ENCODE assay signal across 14 cellular contexts in genomic region chr4:40247350-40247749, GRCh38. TPM values are rescaled to one million over a fixed set of nuclear protein-coding genes. Genes with fewer than 3 reads are reported as not detected.
DNase-seq lines count a peak whose midpoint lies in the region; ATAC-seq lines count a peak whose summit lies in the region.
"Had no signal": no experiment of that assay in that cellular context is flagged by ENCODE, and none has a peak within 500 bp of the region (broad histone marks: within the 10 kb centered on the region; RNA-seq: fewer than 3 reads in every experiment).

No MANE protein-coding gene starts in this region.

- H3K27ac Mint-ChIP-seq in activated naive CD4-positive, alpha-beta T cell treated with anti-CD3 and anti-CD28 coated beads for 36 hours = peak overlapping the region; percentile 81
- peak overlapping the region; percentile 38 for H3K27ac Mint-ChIP-seq in stimulated activated memory B cell treated with anti-CD40 and anti-IgM and Interleukin-4, amounts not matched to agents 10 μg/mL and 1 μg/mL and 100 μg/mL, for 72 hours

- CTCF ChIA-PET in activated naive CD4-positive, alpha-beta T cell treated with anti-CD3 and anti-CD28 coated beads for 36 hours (lab: Charles Lee) = interaction anchor here (1.0 to 1.4 kb wide), 5 partner anchors 9 to 78 kb away, joined by 3 to 4 read pairs (median 3); no protein-coding TSS in a partner anchor

- H3K4me1 Mint-ChIP-seq in activated naive CD4-positive, alpha-beta T cell treated with anti-CD3 and anti-CD28 coated beads for 36 hours (ENCODE audit: low read depth) = peaks cover 86% of the 10 kb centered on the region
- H3K4me1 Mint-ChIP-seq in stimulated activated memory B cell treated with anti-CD40 and anti-IgM and Interleukin-4, amounts not matched to agents 10 μg/mL and 1 μg/mL and 100 μg/mL, for 72 hours = peaks cover 60% of the 10 kb centered on the region

- intact Hi-C loops in activated naive CD4-positive, alpha-beta T cell treated with anti-CD3 and anti-CD28 coated beads for 36 hours (cut with micrococcal nuclease) = no loop called here

- peak; percentile 93 for DNase-seq in Jurkat, Clone E6-1 (ENCODE audit: low read depth, low spot score)
- DNase-seq in T-helper 2 cell (peak in 3 of 5 experiments; percentile 55 to 89 (median 68)), foreskin melanocyte (no peak), AG20443 (ENCODE audit: low spot score) (no peak)
- peak; percentile 69 for DNase-seq in activated naive CD4-positive, alpha-beta T cell treated with anti-CD3 and anti-CD28 coated beads for 36 hours
- DNase-seq: DMS 273 treated with DMSO at 0.1 percent for 48 hours, NCI-H2081 treated with DMSO at 0.1 percent for 48 hours, PC-9 had no signal

- H3K4me3 Mint-ChIP-seq in activated naive CD4-positive, alpha-beta T cell treated with anti-CD3 and anti-CD28 coated beads for 36 hours = no peak overlapping the region
- H3K4me3 Mint-ChIP-seq in stimulated activated memory B cell treated with anti-CD40 and anti-IgM and Interleukin-4, amounts not matched to agents 10 μg/mL and 1 μg/mL and 100 μg/mL, for 72 hours = no peak overlapping the region

- H3K4me3 ChIP-seq in Jurkat, Clone E6-1 (ENCODE audit: low read length) = no peak overlapping the region
- H3K4me3 ChIP-seq: body of pancreas, PC-9, vagina had no signal

- no peaks in the 10 kb centered on the region for H3K9me3 Mint-ChIP-seq in activated naive CD4-positive, alpha-beta T cell treated with anti-CD3 and anti-CD28 coated beads for 36 hours
- no peaks in the 10 kb centered on the region for H3K9me3 Mint-ChIP-seq in stimulated activated memory B cell treated with anti-CD40 and anti-IgM and Interleukin-4, amounts not matched to agents 10 μg/mL and 1 μg/mL and 100 μg/mL, for 72 hours

- ATAC-seq in stimulated activated memory B cell treated with anti-CD40 and anti-IgM and Interleukin-4, amounts not matched to agents 10 μg/mL and 1 μg/mL and 100 μg/mL, for 72 hours = peak; percentile 87
- ATAC-seq in HG03469 (IDR thresholded peaks at IDR 0.05; ENCODE audit: unreplicated experiment) = no peak
- ATAC-seq: body of pancreas had no signal

- H3K36me3 Mint-ChIP-seq in activated naive CD4-positive, alpha-beta T cell treated with anti-CD3 and anti-CD28 coated beads for 36 hours (ENCODE audit: low read depth) = peaks cover 43% of the 10 kb centered on the region
- H3K36me3 Mint-ChIP-seq in stimulated activated memory B cell treated with anti-CD40 and anti-IgM and Interleukin-4, amounts not matched to agents 10 μg/mL and 1 μg/mL and 100 μg/mL, for 72 hours = peaks cover 39% of the 10 kb centered on the region

- no peaks in the 10 kb centered on the region for H3K27me3 Mint-ChIP-seq in activated naive CD4-positive, alpha-beta T cell treated with anti-CD3 and anti-CD28 coated beads for 36 hours (ENCODE audit: low read depth)
- no peaks in the 10 kb centered on the region for H3K27me3 Mint-ChIP-seq in stimulated activated memory B cell treated with anti-CD40 and anti-IgM and Interleukin-4, amounts not matched to agents 10 μg/mL and 1 μg/mL and 100 μg/mL, for 72 hours

RNA-seq across cellular contexts. Expression of gene RHOH, which starts 50.5 kb away (rescaled TPM):
- 136 TPM for polyA plus RNA-seq in Jurkat, Clone E6-1 (2012; ENCODE audit: insufficient read depth, insufficient read length)
- 10 to 100 TPM; 87.5 to 92.7 TPM for total RNA-seq in activated naive CD4-positive, alpha-beta T cell treated with anti-CD3 and anti-CD28 coated beads for 36 hours
- total RNA-seq: endothelial cell of umbilical vein, PC-9, pulmonary artery endothelial cell had no signal
- polyA plus RNA-seq: endothelial cell of umbilical vein had no signal

Comparison
In these comparisons a context has a peak if more than half of its experiments do, and no peak if none do; other contexts are left out.
1. DNase-seq: peak in Jurkat, Clone E6-1 (single experiment), T-helper 2 cell (3 of 5) and activated naive CD4-positive, alpha-beta T cell treated with anti-CD3 and anti-CD28 coated beads for 36 hours (single experiment); none in foreskin melanocyte (single experiment) and AG20443 (single experiment).